Comparison of ENCODE assay signal across 8 cellular contexts in the genomic region with DNA sequence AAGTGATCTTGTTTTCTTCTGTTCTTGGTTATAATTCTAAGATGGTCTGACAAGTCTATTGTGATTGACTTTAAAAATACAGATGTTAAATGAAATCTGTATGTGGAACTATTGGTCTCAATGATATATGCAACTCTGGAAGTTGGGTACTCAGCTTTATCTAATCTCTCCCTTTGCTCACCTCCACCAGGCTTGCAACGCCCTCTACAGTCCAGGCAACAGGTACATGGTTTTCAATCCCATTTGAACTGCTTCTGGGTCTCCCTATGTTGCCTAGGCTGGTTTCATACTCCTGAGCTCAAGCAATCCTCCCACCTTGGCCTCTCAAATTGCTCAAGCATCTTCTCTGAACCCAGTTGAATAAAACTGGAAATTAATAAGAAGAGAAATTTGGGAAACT. TPM values are rescaled to one million over a fixed set of nuclear protein-coding genes. Genes with fewer than 3 reads are reported as not detected.
DNase-seq lines count a peak whose midpoint lies in the region; ATAC-seq, FAIRE-seq and TF ChIP-seq lines count a peak whose summit lies in the region.

No MANE protein-coding gene starts in this region.

- no peaks in the 10 kb centered on the region for H3K9me3 Mint-ChIP-seq in activated naive CD8-positive, alpha-beta T cell treated with anti-CD3 and anti-CD28 coated beads, Interleukin-2, amount 10 ng/mL, durations not matched to agents 7 days and 5 days
- H3K9me3 Mint-ChIP-seq in naive thymus-derived CD4-positive, alpha-beta T cell = peaks cover 0 to 6% (median 0%) of the 10 kb centered on the region in 11 donors

- intact Hi-C loops in naive thymus-derived CD4-positive, alpha-beta T cell (cut with micrococcal nuclease) = loop anchor here (1.0 to 2.0 kb wide), 5 partner anchors 69 to 279 kb away; no protein-coding TSS in a partner anchor

- POLR2A ChIA-PET in activated naive CD8-positive, alpha-beta T cell treated with anti-CD3 and anti-CD28 coated beads, Interleukin-2, amount 10 ng/mL, durations not matched to agents 7 days and 5 days (lab: Charles Lee) = interaction anchor here (1.1 kb wide), 1 partner anchor 176 kb away, joined by 3 read pairs; no protein-coding TSS in a partner anchor
- POLR2A ChIA-PET in naive thymus-derived CD4-positive, alpha-beta T cell (lab: Charles Lee) = no interaction called here

- no peak overlapping the region for H3K4me3 Mint-ChIP-seq in activated naive CD8-positive, alpha-beta T cell treated with anti-CD3 and anti-CD28 coated beads, Interleukin-2, amount 10 ng/mL, durations not matched to agents 7 days and 5 days
- no peak overlapping the region for H3K4me3 Mint-ChIP-seq in naive thymus-derived CD4-positive, alpha-beta T cell

- TF ChIP-seq POLR2A in GM12892 (IDR thresholded peaks at IDR 0.05; ENCODE audit: low read depth, low read length) = no peak

- no peaks in the 10 kb centered on the region for H3K27me3 ChIP-seq in naive thymus-derived CD4-positive, alpha-beta T cell (ENCODE audit: control insufficient read depth in 2 of 2, insufficient read depth in 2 of 2, low read length in 2 of 2)

- CTCF ChIA-PET in naive thymus-derived CD4-positive, alpha-beta T cell (lab: Charles Lee) = interaction anchor here (1.0 to 1.1 kb wide), 4 partner anchors 8 to 279 kb away, joined by 3 to 6 read pairs (median 4); no protein-coding TSS in a partner anchor

- no peaks in the 10 kb centered on the region for H3K36me3 Mint-ChIP-seq in activated naive CD8-positive, alpha-beta T cell treated with anti-CD3 and anti-CD28 coated beads, Interleukin-2, amount 10 ng/mL, durations not matched to agents 7 days and 5 days
- no peaks in the 10 kb centered on the region for H3K36me3 Mint-ChIP-seq in naive thymus-derived CD4-positive, alpha-beta T cell

- ATAC-seq in activated naive CD8-positive, alpha-beta T cell treated with anti-CD3 and anti-CD28 coated beads, Interleukin-2, amount 10 ng/mL, durations not matched to agents 7 days and 5 days (ENCODE audit: low read depth) = peak; percentile 68
- ATAC-seq in naive thymus-derived CD4-positive, alpha-beta T cell = peak; percentile 76
- no peak for ATAC-seq in GM21515 (IDR thresholded peaks at IDR 0.05; ENCODE audit: unreplicated experiment)
- ATAC-seq in GM19452 (IDR thresholded peaks at IDR 0.05; ENCODE audit: unreplicated experiment) = no peak

- H3K27ac ChIP-seq in naive thymus-derived CD4-positive, alpha-beta T cell (ENCODE audit: low read depth, low read length) = no peak overlapping the region

- H3K27me3 Mint-ChIP-seq in activated naive CD8-positive, alpha-beta T cell treated with anti-CD3 and anti-CD28 coated beads, Interleukin-2, amount 10 ng/mL, durations not matched to agents 7 days and 5 days = peaks cover 46% of the 10 kb centered on the region
- peaks cover 3 to 58% (median 23%) of the 10 kb centered on the region in 5 donors for H3K27me3 Mint-ChIP-seq in naive thymus-derived CD4-positive, alpha-beta T cell

- DNase-seq in GM12892 (ENCODE audit: insufficient read length) (no peak), RPMI7951 (ENCODE audit: low read depth) (peak; percentile 14), NCI-H128 (lab: John Stamatoyannopoulos, UW; ENCODE audit: unreplicated experiment) (no peak), COLO829 (ENCODE audit: low spot score) (no peak)
- DNase-seq in activated naive CD8-positive, alpha-beta T cell treated with anti-CD3 and anti-CD28 coated beads, Interleukin-2, amount 10 ng/mL, durations not matched to agents 7 days and 5 days = peak; percentile 54
- DNase-seq in naive thymus-derived CD4-positive, alpha-beta T cell = peak in 8 of 9 donors; percentile 13 to 62 (median 46)

- H3K9me3 ChIP-seq in naive thymus-derived CD4-positive, alpha-beta T cell (ENCODE audit: control insufficient read depth in 2 of 3, low read length in 3 of 3) = no peaks in the 10 kb centered on the region

- peaks cover 0 to 1% of the 10 kb centered on the region in 2 donors for H3K4me1 ChIP-seq in naive thymus-derived CD4-positive, alpha-beta T cell (ENCODE audit: control insufficient read depth in 2 of 2, insufficient read depth in 2 of 2, low read length in 2 of 2)

- peaks cover 8% of the 10 kb centered on the region for H3K4me1 Mint-ChIP-seq in activated naive CD8-positive, alpha-beta T cell treated with anti-CD3 and anti-CD28 coated beads, Interleukin-2, amount 10 ng/mL, durations not matched to agents 7 days and 5 days
- H3K4me1 Mint-ChIP-seq in naive thymus-derived CD4-positive, alpha-beta T cell = peaks cover 4 to 16% (median 7%) of the 10 kb centered on the region in 7 donors

- FAIRE-seq in GM12892 (lab: Jason Lieb, UNC) = peak; percentile 93

- H3K4me3 ChIP-seq in naive thymus-derived CD4-positive, alpha-beta T cell (ENCODE audit: low read length) = no peak overlapping the region

- no peak overlapping the region for H3K27ac Mint-ChIP-seq in activated naive CD8-positive, alpha-beta T cell treated with anti-CD3 and anti-CD28 coated beads, Interleukin-2, amount 10 ng/mL, durations not matched to agents 7 days and 5 days
- no peak overlapping the region for H3K27ac Mint-ChIP-seq in naive thymus-derived CD4-positive, alpha-beta T cell

- H3K36me3 ChIP-seq in naive thymus-derived CD4-positive, alpha-beta T cell (ENCODE audit: control insufficient read depth in 2 of 3, insufficient read depth in 3 of 3, low read length in 3 of 3) = no peaks in the 10 kb centered on the region

RNA-seq across cellular contexts. Expression of a gene that starts 25.6 kb away (rescaled TPM):
- polyA plus RNA-seq in GM12892 (2012; ENCODE audit: missing spikeins) = 443 TPM
- not detected in 2 replicates for total RNA-seq in RPMI7951 (2014; rRNA removed; shearing (Covaris generic))
- total RNA-seq in activated naive CD8-positive, alpha-beta T cell treated with anti-CD3 and anti-CD28 coated beads, Interleukin-2, amount 10 ng/mL, durations not matched to agents 7 days and 5 days = 10 to 100 TPM; 16.5 to 19.0 TPM
- total RNA-seq in naive thymus-derived CD4-positive, alpha-beta T cell = 10 to 100 TPM in 2 of 5 experiments, 1 to 10 TPM in 3; 5.3 to 38.9 (median 9.4) TPM
- 1 to 10 TPM; 1.2 to 1.4 TPM for polyA plus RNA-seq in naive thymus-derived CD4-positive, alpha-beta T cell

RNA-seq across cellular contexts. Expression of a gene that starts 49.2 kb away (rescaled TPM):
- 0.42 TPM for polyA plus RNA-seq in GM12892 (2012; ENCODE audit: missing spikeins)
- not detected in 2 replicates for total RNA-seq in RPMI7951 (2014; rRNA removed; shearing (Covaris generic))
- under 1 TPM in 1 of 2 experiments, not detected in 1; 0.34 TPM for total RNA-seq in activated naive CD8-positive, alpha-beta T cell treated with anti-CD3 and anti-CD28 coated beads, Interleukin-2, amount 10 ng/mL, durations not matched to agents 7 days and 5 days
- 10 to 100 TPM in 1 of 5 experiments, 1 to 10 TPM in 1, not detected in 3; 3.9 to 13.3 TPM for total RNA-seq in naive thymus-derived CD4-positive, alpha-beta T cell
- not detected for polyA plus RNA-seq in naive thymus-derived CD4-positive, alpha-beta T cell

RNA-seq across cellular contexts. Expression of a gene that starts 54.8 kb away (rescaled TPM):
- polyA plus RNA-seq in GM12892 (2012; ENCODE audit: missing spikeins) = 1,511 TPM
- total RNA-seq in RPMI7951 (2014; rRNA removed; shearing (Covaris generic)) = not detected in 2 replicates
- total RNA-seq in activated naive CD8-positive, alpha-beta T cell treated with anti-CD3 and anti-CD28 coated beads, Interleukin-2, amount 10 ng/mL, durations not matched to agents 7 days and 5 days = 1 to 10 TPM; 3.9 to 4.6 TPM
- 10 to 100 TPM in 4 of 5 experiments, 1 to 10 TPM in 1; 8.5 to 43.4 (median 12.1) TPM for total RNA-seq in naive thymus-derived CD4-positive, alpha-beta T cell
- under 1 TPM; 0.59 to 0.67 TPM for polyA plus RNA-seq in naive thymus-derived CD4-positive, alpha-beta T cell

Comparison
In these comparisons a context has a peak if more than half of its experiments do, and no peak if none do; other contexts are left out.
1. DNase-seq: peak in RPMI7951 (single experiment), activated naive CD8-positive, alpha-beta T cell treated with anti-CD3 and anti-CD28 coated beads, Interleukin-2, amount 10 ng/mL, durations not matched to agents 7 days and 5 days (single experiment) and naive thymus-derived CD4-positive, alpha-beta T cell (8 of 9); none in GM12892 (single experiment), NCI-H128 (single experiment) and COLO829 (single experiment).
2. ATAC-seq: peak in activated naive CD8-positive, alpha-beta T cell treated with anti-CD3 and anti-CD28 coated beads, Interleukin-2, amount 10 ng/mL, durations not matched to agents 7 days and 5 days (single experiment) and naive thymus-derived CD4-positive, alpha-beta T cell (single experiment); none in GM21515 (single experiment) and GM19452 (single experiment).